In genomic region chr12:102601621-102602020, GRCh38 we compare ENCODE assay signal across 19 cellular contexts.
A peak's percentile ranks its signal among the peaks of the same experiment; 100 is the strongest.
DNase-seq lines count a peak whose midpoint lies in the region; ATAC-seq lines count a peak whose summit lies in the region.
"Had no signal": no experiment of that assay in that cellular context is flagged by ENCODE, and none has a peak within 500 bp of the region (broad histone marks: within the 10 kb centered on the region; RNA-seq: fewer than 3 reads in every experiment).

No MANE protein-coding gene starts in this region.

- no peak overlapping the region for H3K9ac ChIP-seq in trophoblast cell (ENCODE audit: low read length)
- H3K9ac ChIP-seq: BLaER1 treated with 17β-estradiol and CSF1 and Interleukin-3, amounts not matched to agents 10 nM and 100 nM had no signal

- no peak overlapping the region for H2BK12ac ChIP-seq in trophoblast cell (ENCODE audit: low read length)

- no peak overlapping the region for H3K27ac ChIP-seq in trophoblast cell (ENCODE audit: low read depth, low read length)
- H3K27ac ChIP-seq: A549; BLaER1 treated with 17β-estradiol and CSF1 and Interleukin-3, amounts not matched to agents 10 nM and 100 nM had no signal

- no peak overlapping the region for H3K4ac ChIP-seq in trophoblast cell (ENCODE audit: low read depth, low read length)

- no peak overlapping the region for H4K12ac ChIP-seq in trophoblast cell (ENCODE audit: low read depth, low read length)

- no peaks in the 10 kb centered on the region for H3K27me3 ChIP-seq in trophoblast cell (ENCODE audit: insufficient read depth, low read length)
- H3K27me3 ChIP-seq: BE2C; BLaER1 treated with 17β-estradiol and CSF1 and Interleukin-3, amounts not matched to agents 10 nM and 100 nM had no signal

- H2AK5ac ChIP-seq in trophoblast cell (ENCODE audit: low read length), result no peak overlapping the region

- H3K4me2 ChIP-seq in trophoblast cell (ENCODE audit: low read length), result no peak overlapping the region
- H3K4me2 ChIP-seq: A549; BLaER1 treated with 17β-estradiol and CSF1 and Interleukin-3, amounts not matched to agents 10 nM and 100 nM had no signal

- H4K91ac ChIP-seq in trophoblast cell (ENCODE audit: low read depth, low read length), result no peak overlapping the region

- no peak overlapping the region for H2BK5ac ChIP-seq in trophoblast cell (ENCODE audit: low read depth, low read length, poor library complexity)

- H3K79me1 ChIP-seq in trophoblast cell (ENCODE audit: low read length), result no peaks in the 10 kb centered on the region

- no CpG with 5 or more reads among the region's 5 CpGs for WGBS in trophoblast cell (ENCODE audit: extremely low coverage, insufficient coverage, insufficient read length)

- peak; percentile 26 to 71 for DNase-seq in NCI-H524 (lab: John Stamatoyannopoulos, UW)
- DNase-seq in NCI-H82 treated with DMSO at 0.1 percent for 48 hours (lab: John Stamatoyannopoulos, UW; ENCODE audit: unreplicated experiment), result peak; percentile 89
- peak; percentile 72 to 92 for DNase-seq in trophoblast cell
- DNase-seq in HuH-7 (ENCODE audit: low spot score), result no peak
- DNase-seq in stimulated activated CD8-positive, alpha-beta memory T cell treated with anti-CD3 and anti-CD28 coated beads, Interleukin-4, amount 100 ng/mL, for 48 hours, result no peak
- DNase-seq: 8988T; AML-193; BE2C; CD4-positive, alpha-beta T cell; CD8-positive, alpha-beta memory T cell; DMS53; DMS79 treated with DMSO at 0.1 percent for 48 hours; GF-D8; GOT3; HFFc6 had no signal

- H2BK120ac ChIP-seq in trophoblast cell (ENCODE audit: insufficient read depth, low read length, poor library complexity), result no peak overlapping the region

- H2AFZ ChIP-seq in trophoblast cell (ENCODE audit: insufficient read depth, low read length, poor library complexity), result no peak overlapping the region

- no peak overlapping the region for H3K18ac ChIP-seq in trophoblast cell (ENCODE audit: low read length)

- H3K23ac ChIP-seq in trophoblast cell (ENCODE audit: low read length), result no peak overlapping the region

- no peaks in the 10 kb centered on the region for H3K79me2 ChIP-seq in trophoblast cell (ENCODE audit: control insufficient read depth, insufficient read depth, low read length, poor library complexity)

- no peak for ATAC-seq in activated CD4-positive, CD25-positive, alpha-beta regulatory T cell treated with anti-CD3 and anti-CD28 coated beads, Interleukin-2, amount 50 U/mL, for 24 hours
- ATAC-seq: A549 had no signal

- H3K4me1 ChIP-seq in trophoblast cell (ENCODE audit: control insufficient read depth in 1 of 2, insufficient read depth in 2 of 2, low read length in 2 of 2), result no peaks in the 10 kb centered on the region
- H3K4me1 ChIP-seq: A549; BE2C; BLaER1 treated with 17β-estradiol and CSF1 and Interleukin-3, amounts not matched to agents 10 nM and 100 nM; HAP-1 had no signal

- H3K14ac ChIP-seq in trophoblast cell (ENCODE audit: low read length), result no peak overlapping the region

- H4K8ac ChIP-seq in trophoblast cell (ENCODE audit: low read depth, low read length), result no peak overlapping the region

- no peaks in the 10 kb centered on the region for H3K9me3 ChIP-seq in trophoblast cell (ENCODE audit: insufficient read depth, low read depth, low read length)
- H3K9me3 ChIP-seq: A549, BE2C, HAP-1 had no signal

- H3K36me3 ChIP-seq in trophoblast cell (ENCODE audit: control insufficient read depth in 1 of 2, insufficient read depth in 2 of 2, low read length in 2 of 2), result no peaks in the 10 kb centered on the region
- H3K36me3 ChIP-seq: BE2C; BLaER1 treated with 17β-estradiol and CSF1 and Interleukin-3, amounts not matched to agents 10 nM and 100 nM; HAP-1 had no signal

- H3K4me3 ChIP-seq in trophoblast cell (ENCODE audit: low read depth, low read length), result no peak overlapping the region
- H3K4me3 ChIP-seq: A549; BLaER1 treated with 17β-estradiol and CSF1 and Interleukin-3, amounts not matched to agents 10 nM and 100 nM; HAP-1 had no signal

Comparison
In these comparisons a context has a peak if more than half of its experiments do, and no peak if none do; other contexts are left out.
1. DNase-seq: peak in NCI-H524 (2 of 2), NCI-H82 treated with DMSO at 0.1 percent for 48 hours (single experiment) and trophoblast cell (2 of 2); none in HuH-7 (single experiment) and stimulated activated CD8-positive, alpha-beta memory T cell treated with anti-CD3 and anti-CD28 coated beads, Interleukin-4, amount 100 ng/mL, for 48 hours (single experiment).